ENCODE assay signal across 17 cellular contexts in the genomic region with DNA sequence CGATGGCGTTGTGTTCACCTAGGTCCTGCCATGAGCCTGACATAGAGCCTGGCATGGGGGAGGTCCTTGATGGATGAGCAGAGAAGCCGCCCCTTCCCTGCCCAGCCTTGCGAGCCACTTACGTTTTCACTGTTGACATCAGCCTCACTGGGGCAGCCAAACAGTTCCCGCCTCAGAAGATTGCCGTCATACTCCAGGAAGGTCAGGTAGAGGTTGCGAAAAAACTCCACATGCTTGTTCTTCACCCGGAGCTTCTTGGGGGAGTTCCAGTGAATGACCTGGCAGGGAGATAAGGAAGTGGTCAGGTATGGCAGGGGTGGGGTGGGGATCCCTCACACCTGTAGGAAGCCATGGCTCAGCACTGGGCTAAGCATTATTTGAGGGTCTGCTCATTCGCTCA.
"Had no signal": no experiment of that assay in that cellular context is flagged by ENCODE, and none has a peak within 500 bp of the region (broad histone marks: within the 10 kb centered on the region; RNA-seq: fewer than 3 reads in every experiment).

No MANE protein-coding gene starts in this region.

- H3K27ac ChIP-seq: brain microvascular endothelial cell, esophagus muscularis mucosa, gastroesophageal sphincter, heart left ventricle, thoracic aorta had no signal

- ATAC-seq: activated T-cell treated with anti-CD3 and anti-CD28 coated beads, Interleukin-2, amount 50 U/mL, for 4 hours; gastroesophageal sphincter; sciatic nerve had no signal

- H3K27me3 ChIP-seq: brain microvascular endothelial cell, esophagus muscularis mucosa, gastroesophageal sphincter, heart left ventricle had no signal

- H3K9me3 ChIP-seq: esophagus muscularis mucosa, gastroesophageal sphincter, heart left ventricle, thoracic aorta had no signal

- H3K4me3 ChIP-seq: esophagus muscularis mucosa, gastroesophageal sphincter, heart left ventricle, smooth muscle cell, thoracic aorta had no signal

- DNase-seq: activated CD4-positive, alpha-beta T cell treated with anti-CD3 and anti-CD28 coated beads, Interleukin-2, amount 10 ng/mL, durations not matched to agents 7 days and 5 days; activated CD8-positive, alpha-beta memory T cell treated with anti-CD3 and anti-CD28 coated beads, Interleukin-2, amount 50 U/mL, for 4 hours; activated naive CD4-positive, alpha-beta T cell treated with anti-CD3 and anti-CD28 coated beads for 36 hours; activated T-cell treated with anti-CD3 and anti-CD28 coated beads, Interleukin-2, amount 50 U/mL, for 4 hours; brain microvascular endothelial cell; effector CD4-positive, alpha-beta T cell; kidney glomerular epithelial cell; naive B cell; stimulated activated CD4-positive, alpha-beta T cell treated with anti-CD3 and anti-CD28 coated beads, Interleukin-4, amount 100 ng/mL, for 1 hour; T-helper 1 cell; T1000 had no signal

- H3K4me1 ChIP-seq: gastroesophageal sphincter had no signal

- H3K36me3 ChIP-seq: brain microvascular endothelial cell had no signal
